ENCODE assay signal across 13 cellular contexts in genomic region chrX:13119386-13119785, GRCh38.
DNase-seq lines count a peak whose midpoint lies in the region; ATAC-seq, FAIRE-seq and TF ChIP-seq lines count a peak whose summit lies in the region.
"Had no signal": no experiment of that assay in that cellular context is flagged by ENCODE, and none has a peak within 500 bp of the region (broad histone marks: within the 10 kb centered on the region; RNA-seq: fewer than 3 reads in every experiment).

No MANE protein-coding gene starts in this region.

- H3K9me3 ChIP-seq in K562 (replicated peaks; ENCODE audit: control insufficient read depth, insufficient read depth, low read depth, low read length) (no peaks in the 10 kb centered on the region), subcutaneous abdominal adipose tissue (ENCODE audit: control insufficient read depth in 5 of 5, low read length in 5 of 5) (peaks cover 0 to 3% (median 0%) of the 10 kb centered on the region in 5 donors)

- BruUV-seq in K562 (replicated peaks; lab: Mats Ljungman, UMichigan) = no TSS peak

- TF ChIP-seq CTCF in K562 (IDR thresholded peaks at IDR 0.05 in 2 of 3, conservative IDR thresholded peaks at IDR 0.05 in 1 of 3; ENCODE audit: insufficient read depth in 2 of 3, low read depth in 1 of 3, low read length in 3 of 3) = no peak

- in situ Hi-C loops in K562 (cut with MboI) = no loop called here

- H2AFZ ChIP-seq in K562 (ENCODE audit: low read depth, low read length) = peak overlapping the region; percentile 60

- 43% methylated on average over 3 of the region's 3 CpGs for WGBS in K562 (ENCODE audit: insufficient coverage, low coverage, missing lambda C conversion rate)

- H3K27ac ChIP-seq in K562 (ENCODE audit: extremely low read depth, low read depth, low read length) (no peak overlapping the region), subcutaneous abdominal adipose tissue (ENCODE audit: low read depth, low read length) (peak overlapping the region; percentile 42)

- POLR2A ChIA-PET in K562 (lab: Yijun Ruan, JAX) = interaction anchor here (0.8 kb wide), 1 partner anchor 135 kb away, joined by 3 read pairs; no protein-coding TSS in a partner anchor

- H3K9me1 ChIP-seq in K562 (ENCODE audit: control insufficient read depth, insufficient read depth, low read length) = no peaks in the 10 kb centered on the region

- H3K79me2 ChIP-seq in K562 (ENCODE audit: control insufficient read depth, insufficient read depth, low read length) = no peaks in the 10 kb centered on the region

- no peak overlapping the region for H3K9ac ChIP-seq in K562 (ENCODE audit: insufficient read depth in 1 of 2, low read depth in 2 of 2, low read length in 2 of 2)
- H3K9ac ChIP-seq in subcutaneous abdominal adipose tissue (ENCODE audit: low read length in 5 of 5) = no peak overlapping the region

- no peak overlapping the region for H3K4me3 ChIP-seq in K562
- no peak overlapping the region for H3K4me3 ChIP-seq in subcutaneous abdominal adipose tissue (ENCODE audit: low read depth in 1 of 5, low read length in 5 of 5)

- no peaks in the 10 kb centered on the region for H4K20me1 ChIP-seq in K562 (replicated peaks; ENCODE audit: control insufficient read depth, insufficient read depth, low read length)

- intact Hi-C loops in K562 (cut with micrococcal nuclease) = no loop called here

- H3K27me3 ChIP-seq in K562 (ENCODE audit: control insufficient read depth in 2 of 2, insufficient read depth in 2 of 2, low read length in 2 of 2) (no peaks in the 10 kb centered on the region), subcutaneous abdominal adipose tissue (ENCODE audit: control insufficient read depth in 5 of 5, insufficient read depth in 4 of 5, low read length in 5 of 5) (peaks cover 0 to 3% (median 0%) of the 10 kb centered on the region in 5 donors)

- H3K4me1 ChIP-seq in K562 (replicated peaks in 1 of 2; ENCODE audit: control insufficient read depth in 2 of 2, insufficient read depth in 2 of 2, low read length in 2 of 2) = peaks cover 0 to 8% of the 10 kb centered on the region in 2 experiments; a peak in 2 of 5 replicates
- peaks cover 0 to 27% (median 20%) of the 10 kb centered on the region in 5 donors for H3K4me1 ChIP-seq in subcutaneous abdominal adipose tissue (ENCODE audit: control insufficient read depth in 5 of 5, insufficient read depth in 5 of 5, low read length in 5 of 5)

- TF ChIP-seq EP300 in K562 (IDR thresholded peaks at IDR 0.05; ENCODE audit: low read length) = no peak

- H3K4me2 ChIP-seq in K562 (ENCODE audit: insufficient read depth, low read length) = peak overlapping the region; percentile 29; the same call in 1 of the 2 replicates

- CTCF ChIA-PET in K562 (lab: Yijun Ruan, JAX; ENCODE audit: low intra/inter-chr PET ratio) = no interaction called here

- no peak for TF ChIP-seq POLR2A in K562 (conservative IDR thresholded peaks at IDR 0.05)

- no peak for TF ChIP-seq RAD21 in K562 (CRISPR knock-in tag; conservative IDR thresholded peaks at IDR 0.05 in 1 of 2, IDR thresholded peaks at IDR 0.05 in 1 of 2)

- ATAC-seq in K562 (no peak), left lobe of liver (peak; percentile 20), HG03025 (IDR thresholded peaks at IDR 0.05; ENCODE audit: low FRiP score, unreplicated experiment) (no peak)
- ATAC-seq: activated CD8-positive, alpha-beta T cell treated with anti-CD3 and anti-CD28 coated beads for 36 hours; T-helper 17 cell had no signal

- no peaks in the 10 kb centered on the region for H3K36me3 ChIP-seq in K562 (ENCODE audit: control insufficient read depth, insufficient read depth, low read length)
- H3K36me3 ChIP-seq in subcutaneous abdominal adipose tissue (ENCODE audit: control insufficient read depth in 5 of 5, insufficient read depth in 5 of 5, low read length in 5 of 5) = no peaks in the 10 kb centered on the region

- peak; percentile 58 for DNase-seq in LHCN-M2 (ENCODE audit: low read depth)
- no peak for DNase-seq in K562 (ENCODE audit: extremely low read depth in 1 of 4, low spot score in 3 of 4)
- DNase-seq in left lobe of liver (ENCODE audit: low spot score) = no peak
- DNase-seq in activated T-cell treated with anti-CD3 and anti-CD28 coated beads for 4 hours = no peak
- DNase-seq in midbrain (lab: John Stamatoyannopoulos, UW) = no peak
- DNase-seq in activated gamma-delta T cell treated with Interleukin-2 at 50 U/mL for 16 hours = no peak
- DNase-seq: activated CD8-positive, alpha-beta T cell treated with anti-CD3 and anti-CD28 coated beads for 36 hours; activated naive CD4-positive, alpha-beta T cell treated with anti-CD3 and anti-CD28 coated beads, Interleukin-2, amount 50 U/mL, for 16 hours; COR-L47; NCI-H2029 treated with DMSO at 0.1 percent for 48 hours; T-helper 17 cell had no signal

- no peak for FAIRE-seq in K562 (lab: Jason Lieb, UNC)

TF ChIP-seq in K562, 482 proteins besides CTCF, POLR2A, EP300 and RAD21:
- TF ChIP-seq FOSL1 (tag; conservative IDR thresholded peaks at IDR 0.05) = peak; percentile 55; the same call in 1 of the 2 replicates
- TF ChIP-seq ZBTB1 (CRISPR knock-in tag; IDR thresholded peaks at IDR 0.05; ENCODE audit: borderline replicate concordance, low read depth) = no peak
